Comparison of ENCODE assay signal across 10 cellular contexts in genomic region chr14:93009471-93010117, GRCh38.
DNase-seq lines count a peak whose midpoint lies in the region; ATAC-seq and TF ChIP-seq lines count a peak whose summit lies in the region.
"Had no signal": no experiment of that assay in that cellular context is flagged by ENCODE, and none has a peak within 500 bp of the region (broad histone marks: within the 10 kb centered on the region; RNA-seq: fewer than 3 reads in every experiment).

No MANE protein-coding gene starts in this region.

- TF ChIP-seq POLR2A in spleen (IDR thresholded peaks at IDR 0.05): no peak

- peak overlapping the region in 2 of 8 donors; percentile 65 to 72 for H3K27ac ChIP-seq in spleen

- peaks cover 87% of the 10 kb centered on the region for H3K4me1 ChIP-seq in BE2C
- H3K4me1 ChIP-seq in spleen: peaks cover 39 to 100% (median 88%) of the 10 kb centered on the region in 6 donors

- ATAC-seq in SK-N-SH treated with all-trans-retinoic acid at 6 μM for 48 hours (peak; percentile 30; the same call in 1 of the 3 replicates), Right ventricle myocardium superior (ENCODE audit: poor library complexity) (peak; percentile 42)

- H3K9me3 ChIP-seq in BE2C (no peaks in the 10 kb centered on the region), spleen (no peaks in the 10 kb centered on the region)

- TF ChIP-seq CTCF in BE2C (IDR thresholded peaks at IDR 0.05; ENCODE audit: low read depth, low read length) (no peak), spleen (IDR thresholded peaks at IDR 0.05 in 8 of 11, conservative IDR thresholded peaks at IDR 0.05 in 3 of 11) (no peak)

- H3K27me3 ChIP-seq in BE2C (no peaks in the 10 kb centered on the region), spleen (replicated peaks in 1 of 7) (no peaks in the 10 kb centered on the region)

- WGBS in spleen, 5 donors: 75 to 91% (median 79%) methylated on average over 8 to 17 of the region's 17 CpGs

- intact Hi-C loops in Right ventricle myocardium superior (cut with DNase I): no loop called here
- intact Hi-C loops in spleen (cut with DNase I; ENCODE audit: low total_unique reads): no loop called here

- DNase-seq in BE2C (peak; percentile 82), Right ventricle myocardium superior (peak; percentile 76), pons (ENCODE audit: low spot score) (peak; percentile 98), spleen (no peak), GDM1 (lab: John Stamatoyannopoulos, UW) (no peak), NCI-H510A (lab: John Stamatoyannopoulos, UW) (no peak)
- no peak for DNase-seq in activated effector memory CD4-positive, alpha-beta T cell treated with Interleukin-2 at 50 U/mL for 16 hours
- DNase-seq: kidney, NCI-H774 had no signal

- H3K4me3 ChIP-seq in BE2C (ENCODE audit: low read depth, low read length): peak overlapping the region; percentile 17; the same call in 1 of the 2 replicates
- H3K4me3 ChIP-seq in spleen: no peak overlapping the region

- no peaks in the 10 kb centered on the region for H3K36me3 ChIP-seq in BE2C
- H3K36me3 ChIP-seq in spleen: peaks cover 0 to 48% (median 0%) of the 10 kb centered on the region in 6 donors

TF ChIP-seq in SK-N-SH treated with all-trans-retinoic acid at 6 μM for 48 hours, 23 proteins besides CTCF, POLR2A, EP300 and RAD21:
- no peak for TF ChIP-seq BACH2 (CRISPR knock-in tag; IDR thresholded peaks at IDR 0.05; ENCODE audit: borderline replicate concordance)
- TF ChIP-seq TSHZ2 (CRISPR knock-in tag; IDR thresholded peaks at IDR 0.05): peak; percentile 85
- no peak for TF ChIP-seq POU6F1 (CRISPR knock-in tag; IDR thresholded peaks at IDR 0.05; ENCODE audit: borderline replicate concordance, low read depth)
- TF ChIP-seq SNAI2 (CRISPR knock-in tag; IDR thresholded peaks at IDR 0.05): 0 out of 2 replicates have a peak, but pooled peaks have one; percentile 9
- TF ChIP-seq TOX (CRISPR knock-in tag; IDR thresholded peaks at IDR 0.05; ENCODE audit: borderline replicate concordance): no peak
- TF ChIP-seq ISL1 (CRISPR knock-in tag; IDR thresholded peaks at IDR 0.05): no peak
- no peak for TF ChIP-seq ZNF565 (CRISPR knock-in tag; conservative IDR thresholded peaks at IDR 0.05; ENCODE audit: low read depth)
- peak; percentile 52 for TF ChIP-seq ZNF70 (CRISPR knock-in tag; IDR thresholded peaks at IDR 0.05)
- no peak for TF ChIP-seq GLIS3 (CRISPR knock-in tag; IDR thresholded peaks at IDR 0.05)
- no peak for TF ChIP-seq OSR1 (CRISPR knock-in tag; IDR thresholded peaks at IDR 0.05)
- TF ChIP-seq ESRRG (CRISPR knock-in tag; IDR thresholded peaks at IDR 0.05): no peak
- no peak; the same call in 1 of the 2 replicates for TF ChIP-seq RARB (CRISPR knock-in tag; IDR thresholded peaks at IDR 0.05)
- TF ChIP-seq CREB5 (CRISPR knock-in tag; IDR thresholded peaks at IDR 0.05; ENCODE audit: low read depth): no peak
- peak; percentile 28; the same call in 1 of the 2 replicates for TF ChIP-seq ZNF8 (CRISPR knock-in tag; IDR thresholded peaks at IDR 0.05)
- no peak for TF ChIP-seq ARNTL (CRISPR knock-in tag; IDR thresholded peaks at IDR 0.05; ENCODE audit: borderline replicate concordance, low read depth)
- no peak for TF ChIP-seq ZC3H10 (CRISPR knock-in tag; IDR thresholded peaks at IDR 0.05)
- TF ChIP-seq ZFP30 (CRISPR knock-in tag; IDR thresholded peaks at IDR 0.05): no peak
- TF ChIP-seq, protein P1, sequence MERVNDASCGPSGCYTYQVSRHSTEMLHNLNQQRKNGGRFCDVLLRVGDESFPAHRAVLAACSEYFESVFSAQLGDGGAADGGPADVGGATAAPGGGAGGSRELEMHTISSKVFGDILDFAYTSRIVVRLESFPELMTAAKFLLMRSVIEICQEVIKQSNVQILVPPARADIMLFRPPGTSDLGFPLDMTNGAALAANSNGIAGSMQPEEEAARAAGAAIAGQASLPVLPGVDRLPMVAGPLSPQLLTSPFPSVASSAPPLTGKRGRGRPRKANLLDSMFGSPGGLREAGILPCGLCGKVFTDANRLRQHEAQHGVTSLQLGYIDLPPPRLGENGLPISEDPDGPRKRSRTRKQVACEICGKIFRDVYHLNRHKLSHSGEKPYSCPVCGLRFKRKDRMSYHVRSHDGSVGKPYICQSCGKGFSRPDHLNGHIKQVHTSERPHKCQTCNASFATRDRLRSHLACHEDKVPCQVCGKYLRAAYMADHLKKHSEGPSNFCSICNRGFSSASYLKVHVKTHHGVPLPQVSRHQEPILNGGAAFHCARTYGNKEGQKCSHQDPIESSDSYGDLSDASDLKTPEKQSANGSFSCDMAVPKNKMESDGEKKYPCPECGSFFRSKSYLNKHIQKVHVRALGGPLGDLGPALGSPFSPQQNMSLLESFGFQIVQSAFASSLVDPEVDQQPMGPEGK (CRISPR knock-in tag; IDR thresholded peaks at IDR 0.05; ENCODE audit: borderline replicate concordance): no peak
- 0 out of 2 replicates have a peak, but pooled peaks have one; percentile 14 for TF ChIP-seq PPARA (CRISPR knock-in tag; IDR thresholded peaks at IDR 0.05; ENCODE audit: borderline replicate concordance)
- 0 out of 2 replicates have a peak, but pooled peaks have one; percentile 23 for TF ChIP-seq ZFP3 (CRISPR knock-in tag; IDR thresholded peaks at IDR 0.05)
- peak; percentile 96 for TF ChIP-seq TCF4 (CRISPR knock-in tag; IDR thresholded peaks at IDR 0.05; ENCODE audit: borderline replicate concordance)
- no peak for TF ChIP-seq CSDC2 (CRISPR knock-in tag; IDR thresholded peaks at IDR 0.05)
- no peak for TF ChIP-seq CSRNP3 (CRISPR knock-in tag; IDR thresholded peaks at IDR 0.05)

Comparison
In these comparisons a context has a peak if more than half of its experiments do, and no peak if none do; other contexts are left out.
1. DNase-seq: peak in BE2C (single experiment), Right ventricle myocardium superior (single experiment) and pons (single experiment); none in spleen (single experiment), activated effector memory CD4-positive, alpha-beta T cell treated with Interleukin-2 at 50 U/mL for 16 hours (single experiment), GDM1 (single experiment) and NCI-H510A (single experiment).